ENCODE assay signal across 23 cellular contexts in genomic region chr15:28178290-28178689, GRCh38.
A peak's percentile ranks its signal among the peaks of the same experiment; 100 is the strongest.
DNase-seq lines count a peak whose midpoint lies in the region; ATAC-seq and TF ChIP-seq lines count a peak whose summit lies in the region.
"Had no signal": no experiment of that assay in that cellular context is flagged by ENCODE, and none has a peak within 500 bp of the region (broad histone marks: within the 10 kb centered on the region; RNA-seq: fewer than 3 reads in every experiment).

No MANE protein-coding gene starts in this region.

- ATAC-seq in thoracic aorta (ENCODE audit: insufficient number of reproducible peaks, low FRiP score, low read depth) (peak; percentile 69), GM18868 (IDR thresholded peaks at IDR 0.05; ENCODE audit: unreplicated experiment) (no peak), GM21825 (IDR thresholded peaks at IDR 0.05; ENCODE audit: unreplicated experiment) (no peak)

- H3K4me3 ChIP-seq in adipocyte (ENCODE audit: low read length) (no peak overlapping the region), choroid plexus epithelial cell (ENCODE audit: low read depth, low read length) (no peak overlapping the region), thoracic aorta (peak overlapping the region; percentile 43)
- H3K4me3 ChIP-seq: GM23248, HAP-1, PC-9 had no signal

- no peak overlapping the region for H3K9ac ChIP-seq in adipocyte (ENCODE audit: low read length)
- H3K9ac ChIP-seq: GM23248, KMS-11, SK-N-SH had no signal

- TF ChIP-seq CTCF in choroid plexus epithelial cell (conservative IDR thresholded peaks at IDR 0.05; ENCODE audit: low read depth, low read length), result no peak
- no peak for TF ChIP-seq CTCF in thoracic aorta (IDR thresholded peaks at IDR 0.05)
- no peak for TF ChIP-seq CTCF in GM20000 (IDR thresholded peaks at IDR 0.05; ENCODE audit: extremely low read depth, missing control alignments)

- DNase-seq in adipocyte (ENCODE audit: low read depth) (peak; percentile 47), choroid plexus epithelial cell (ENCODE audit: low read depth) (peak; percentile 50), iris pigment epithelial cell (ENCODE audit: low read depth) (peak; percentile 41), thoracic aorta (ENCODE audit: low spot score) (no peak), GM20000 (ENCODE audit: low spot score) (no peak)
- DNase-seq: CD4-positive, CD25-positive, alpha-beta regulatory T cell; DMS79; GM23248; IMR-90; NCI-H1092 treated with DMSO at 0.1 percent for 48 hours; NCI-H1436 treated with DMSO at 0.1 percent for 48 hours; NCI-H2029; NCI-H2227 treated with DMSO at 0.1 percent for 48 hours; NCI-H510A treated with DMSO at 0.1 percent for 48 hours; NCI-H748 treated with DMSO at 0.1 percent for 48 hours; PC-9; RPMI8226; SIG-M5; SK-N-SH had no signal

- H3K4me1 ChIP-seq in adipocyte (ENCODE audit: control insufficient read depth, insufficient read depth, low read length) (no peaks in the 10 kb centered on the region), thoracic aorta (ENCODE audit: control insufficient read depth in 1 of 2, low read depth in 2 of 2) (peaks cover 10 to 12% of the 10 kb centered on the region in 2 donors)
- H3K4me1 ChIP-seq: HAP-1 had no signal

- peak overlapping the region; percentile 54 to 73 for H3K27ac ChIP-seq in thoracic aorta
- H3K27ac ChIP-seq: GM23248, KMS-11, PC-9 had no signal

- H3K9me3 ChIP-seq in adipocyte (ENCODE audit: control insufficient read depth, low read length) (no peaks in the 10 kb centered on the region), thoracic aorta (no peaks in the 10 kb centered on the region)
- H3K9me3 ChIP-seq: HAP-1, SK-N-SH had no signal

- peaks cover 97% of the 10 kb centered on the region for H3K36me3 ChIP-seq in adipocyte (ENCODE audit: control insufficient read depth, insufficient read depth, low read length, severe bottlenecking)
- H3K36me3 ChIP-seq in thoracic aorta, result peaks cover 9% of the 10 kb centered on the region

- H3K27me3 ChIP-seq in adipocyte (replicated peaks; ENCODE audit: control insufficient read depth, insufficient read depth, low read length) (no peaks in the 10 kb centered on the region), thoracic aorta (replicated peaks; ENCODE audit: insufficient read depth) (no peaks in the 10 kb centered on the region)

Comparison
In these comparisons a context has a peak if more than half of its experiments do, and no peak if none do; other contexts are left out.
1. DNase-seq: peak in adipocyte (single experiment), choroid plexus epithelial cell (single experiment) and iris pigment epithelial cell (single experiment); none in thoracic aorta (single experiment) and GM20000 (single experiment).